In the genomic region with DNA sequence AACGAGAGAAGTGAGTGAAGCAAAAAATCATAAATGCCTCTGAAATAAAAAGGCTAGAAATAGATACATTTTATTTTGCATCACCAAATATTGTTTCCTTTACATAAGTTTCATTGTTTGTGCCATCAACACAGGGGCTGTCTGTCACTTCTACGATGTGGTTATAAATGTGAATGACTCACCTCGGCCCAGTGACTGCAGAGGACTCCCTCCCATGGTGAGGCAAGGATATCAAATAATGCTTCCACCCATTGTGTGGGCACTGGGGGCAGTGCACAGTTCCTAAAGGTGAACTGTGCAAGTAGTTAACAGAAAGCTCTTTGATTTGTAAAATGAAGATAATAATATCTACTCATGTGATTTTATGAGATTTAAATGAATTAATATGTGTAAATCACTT, we compare ENCODE assay signal across 3 cellular contexts.
A peak's percentile ranks its signal among the peaks of the same experiment; 100 is the strongest.
TF ChIP-seq lines count a peak whose summit lies in the region.

No MANE protein-coding gene starts in this region.

TF ChIP-seq in SK-N-SH, 30 proteins besides CTCF, POLR2A, EP300 and RAD21:
- TF ChIP-seq, protein P1, sequence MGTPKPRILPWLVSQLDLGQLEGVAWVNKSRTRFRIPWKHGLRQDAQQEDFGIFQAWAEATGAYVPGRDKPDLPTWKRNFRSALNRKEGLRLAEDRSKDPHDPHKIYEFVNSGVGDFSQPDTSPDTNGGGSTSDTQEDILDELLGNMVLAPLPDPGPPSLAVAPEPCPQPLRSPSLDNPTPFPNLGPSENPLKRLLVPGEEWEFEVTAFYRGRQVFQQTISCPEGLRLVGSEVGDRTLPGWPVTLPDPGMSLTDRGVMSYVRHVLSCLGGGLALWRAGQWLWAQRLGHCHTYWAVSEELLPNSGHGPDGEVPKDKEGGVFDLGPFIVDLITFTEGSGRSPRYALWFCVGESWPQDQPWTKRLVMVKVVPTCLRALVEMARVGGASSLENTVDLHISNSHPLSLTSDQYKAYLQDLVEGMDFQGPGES (IDR thresholded peaks at IDR 0.05; ENCODE audit: low read depth, low read length), result no peak
- no peak for TF ChIP-seq MXI1 (IDR thresholded peaks at IDR 0.05; ENCODE audit: low read depth, low read length)
- TF ChIP-seq FOSL2 (IDR thresholded peaks at IDR 0.05; ENCODE audit: borderline replicate concordance, low read depth), result 0 out of 2 replicates have a peak, but pooled peaks have one; percentile 4
- TF ChIP-seq NFIC (IDR thresholded peaks at IDR 0.05; ENCODE audit: borderline replicate concordance), result no peak
- TF ChIP-seq, protein P2, sequence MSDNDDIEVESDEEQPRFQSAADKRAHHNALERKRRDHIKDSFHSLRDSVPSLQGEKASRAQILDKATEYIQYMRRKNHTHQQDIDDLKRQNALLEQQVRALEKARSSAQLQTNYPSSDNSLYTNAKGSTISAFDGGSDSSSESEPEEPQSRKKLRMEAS (IDR thresholded peaks at IDR 0.05; ENCODE audit: low read depth), result no peak

TF ChIP-seq in SK-N-SH treated with all-trans-retinoic acid at 6 μM for 48 hours, 23 proteins besides CTCF, POLR2A, EP300 and RAD21 (continued from another document):
- TF ChIP-seq ZFP30 (CRISPR knock-in tag; IDR thresholded peaks at IDR 0.05) (no peak), RARB (CRISPR knock-in tag; IDR thresholded peaks at IDR 0.05) (no peak), ZNF8 (CRISPR knock-in tag; IDR thresholded peaks at IDR 0.05) (no peak), ZC3H10 (CRISPR knock-in tag; IDR thresholded peaks at IDR 0.05) (no peak), TCF4 (CRISPR knock-in tag; IDR thresholded peaks at IDR 0.05; ENCODE audit: borderline replicate concordance) (no peak), ISL1 (CRISPR knock-in tag; IDR thresholded peaks at IDR 0.05) (no peak), CSDC2 (CRISPR knock-in tag; IDR thresholded peaks at IDR 0.05) (no peak), ZNF70 (CRISPR knock-in tag; IDR thresholded peaks at IDR 0.05) (no peak), TOX (CRISPR knock-in tag; IDR thresholded peaks at IDR 0.05; ENCODE audit: borderline replicate concordance) (no peak)
- TF ChIP-seq, protein P3, sequence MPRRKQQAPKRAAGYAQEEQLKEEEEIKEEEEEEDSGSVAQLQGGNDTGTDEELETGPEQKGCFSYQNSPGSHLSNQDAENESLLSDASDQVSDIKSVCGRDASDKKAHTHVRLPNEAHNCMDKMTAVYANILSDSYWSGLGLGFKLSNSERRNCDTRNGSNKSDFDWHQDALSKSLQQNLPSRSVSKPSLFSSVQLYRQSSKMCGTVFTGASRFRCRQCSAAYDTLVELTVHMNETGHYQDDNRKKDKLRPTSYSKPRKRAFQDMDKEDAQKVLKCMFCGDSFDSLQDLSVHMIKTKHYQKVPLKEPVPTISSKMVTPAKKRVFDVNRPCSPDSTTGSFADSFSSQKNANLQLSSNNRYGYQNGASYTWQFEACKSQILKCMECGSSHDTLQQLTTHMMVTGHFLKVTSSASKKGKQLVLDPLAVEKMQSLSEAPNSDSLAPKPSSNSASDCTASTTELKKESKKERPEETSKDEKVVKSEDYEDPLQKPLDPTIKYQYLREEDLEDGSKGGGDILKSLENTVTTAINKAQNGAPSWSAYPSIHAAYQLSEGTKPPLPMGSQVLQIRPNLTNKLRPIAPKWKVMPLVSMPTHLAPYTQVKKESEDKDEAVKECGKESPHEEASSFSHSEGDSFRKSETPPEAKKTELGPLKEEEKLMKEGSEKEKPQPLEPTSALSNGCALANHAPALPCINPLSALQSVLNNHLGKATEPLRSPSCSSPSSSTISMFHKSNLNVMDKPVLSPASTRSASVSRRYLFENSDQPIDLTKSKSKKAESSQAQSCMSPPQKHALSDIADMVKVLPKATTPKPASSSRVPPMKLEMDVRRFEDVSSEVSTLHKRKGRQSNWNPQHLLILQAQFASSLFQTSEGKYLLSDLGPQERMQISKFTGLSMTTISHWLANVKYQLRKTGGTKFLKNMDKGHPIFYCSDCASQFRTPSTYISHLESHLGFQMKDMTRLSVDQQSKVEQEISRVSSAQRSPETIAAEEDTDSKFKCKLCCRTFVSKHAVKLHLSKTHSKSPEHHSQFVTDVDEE (CRISPR knock-in tag; IDR thresholded peaks at IDR 0.05), result no peak

TF ChIP-seq in GM12878, 131 proteins besides CTCF, POLR2A, EP300 and RAD21 (continued from another document):
- TF ChIP-seq, protein P4, sequence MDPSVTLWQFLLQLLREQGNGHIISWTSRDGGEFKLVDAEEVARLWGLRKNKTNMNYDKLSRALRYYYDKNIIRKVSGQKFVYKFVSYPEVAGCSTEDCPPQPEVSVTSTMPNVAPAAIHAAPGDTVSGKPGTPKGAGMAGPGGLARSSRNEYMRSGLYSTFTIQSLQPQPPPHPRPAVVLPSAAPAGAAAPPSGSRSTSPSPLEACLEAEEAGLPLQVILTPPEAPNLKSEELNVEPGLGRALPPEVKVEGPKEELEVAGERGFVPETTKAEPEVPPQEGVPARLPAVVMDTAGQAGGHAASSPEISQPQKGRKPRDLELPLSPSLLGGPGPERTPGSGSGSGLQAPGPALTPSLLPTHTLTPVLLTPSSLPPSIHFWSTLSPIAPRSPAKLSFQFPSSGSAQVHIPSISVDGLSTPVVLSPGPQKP (IDR thresholded peaks at IDR 0.05; ENCODE audit: low read depth, low read length), result no peak
- TF ChIP-seq YY1 (IDR thresholded peaks at IDR 0.05; ENCODE audit: low read depth, low read length) (no peak), RFX5 (IDR thresholded peaks at IDR 0.05; ENCODE audit: low read depth, low read length) (no peak), ZSCAN29 (IDR thresholded peaks at IDR 0.05) (no peak), HDAC2 (IDR thresholded peaks at IDR 0.05) (no peak), CREM (IDR thresholded peaks at IDR 0.05; ENCODE audit: low read depth) (no peak), NFYA (IDR thresholded peaks at IDR 0.05; ENCODE audit: borderline replicate concordance, low read depth, low read length) (no peak), ZNF207 (IDR thresholded peaks at IDR 0.05; ENCODE audit: borderline replicate concordance) (no peak), SMAD5 (IDR thresholded peaks at IDR 0.05; ENCODE audit: low read depth) (no peak), KLF5 (IDR thresholded peaks at IDR 0.05; ENCODE audit: partially characterized antibody) (no peak), NR2C1 (IDR thresholded peaks at IDR 0.05) (no peak), RB1 (IDR thresholded peaks at IDR 0.05; ENCODE audit: borderline replicate concordance) (no peak), NBN (IDR thresholded peaks at IDR 0.05) (no peak), CBX3 (IDR thresholded peaks at IDR 0.05; ENCODE audit: borderline replicate concordance, low read depth) (no peak)
- TF ChIP-seq, protein P5, sequence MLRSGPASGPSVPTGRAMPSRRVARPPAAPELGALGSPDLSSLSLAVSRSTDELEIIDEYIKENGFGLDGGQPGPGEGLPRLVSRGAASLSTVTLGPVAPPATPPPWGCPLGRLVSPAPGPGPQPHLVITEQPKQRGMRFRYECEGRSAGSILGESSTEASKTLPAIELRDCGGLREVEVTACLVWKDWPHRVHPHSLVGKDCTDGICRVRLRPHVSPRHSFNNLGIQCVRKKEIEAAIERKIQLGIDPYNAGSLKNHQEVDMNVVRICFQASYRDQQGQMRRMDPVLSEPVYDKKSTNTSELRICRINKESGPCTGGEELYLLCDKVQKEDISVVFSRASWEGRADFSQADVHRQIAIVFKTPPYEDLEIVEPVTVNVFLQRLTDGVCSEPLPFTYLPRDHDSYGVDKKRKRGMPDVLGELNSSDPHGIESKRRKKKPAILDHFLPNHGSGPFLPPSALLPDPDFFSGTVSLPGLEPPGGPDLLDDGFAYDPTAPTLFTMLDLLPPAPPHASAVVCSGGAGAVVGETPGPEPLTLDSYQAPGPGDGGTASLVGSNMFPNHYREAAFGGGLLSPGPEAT (IDR thresholded peaks at IDR 0.05; ENCODE audit: low read depth), result no peak
- TF ChIP-seq, protein P6, sequence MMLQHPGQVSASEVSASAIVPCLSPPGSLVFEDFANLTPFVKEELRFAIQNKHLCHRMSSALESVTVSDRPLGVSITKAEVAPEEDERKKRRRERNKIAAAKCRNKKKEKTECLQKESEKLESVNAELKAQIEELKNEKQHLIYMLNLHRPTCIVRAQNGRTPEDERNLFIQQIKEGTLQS (IDR thresholded peaks at IDR 0.05; ENCODE audit: borderline replicate concordance, extremely low read depth, low read depth, low read length), result no peak
- TF ChIP-seq, protein P7, sequence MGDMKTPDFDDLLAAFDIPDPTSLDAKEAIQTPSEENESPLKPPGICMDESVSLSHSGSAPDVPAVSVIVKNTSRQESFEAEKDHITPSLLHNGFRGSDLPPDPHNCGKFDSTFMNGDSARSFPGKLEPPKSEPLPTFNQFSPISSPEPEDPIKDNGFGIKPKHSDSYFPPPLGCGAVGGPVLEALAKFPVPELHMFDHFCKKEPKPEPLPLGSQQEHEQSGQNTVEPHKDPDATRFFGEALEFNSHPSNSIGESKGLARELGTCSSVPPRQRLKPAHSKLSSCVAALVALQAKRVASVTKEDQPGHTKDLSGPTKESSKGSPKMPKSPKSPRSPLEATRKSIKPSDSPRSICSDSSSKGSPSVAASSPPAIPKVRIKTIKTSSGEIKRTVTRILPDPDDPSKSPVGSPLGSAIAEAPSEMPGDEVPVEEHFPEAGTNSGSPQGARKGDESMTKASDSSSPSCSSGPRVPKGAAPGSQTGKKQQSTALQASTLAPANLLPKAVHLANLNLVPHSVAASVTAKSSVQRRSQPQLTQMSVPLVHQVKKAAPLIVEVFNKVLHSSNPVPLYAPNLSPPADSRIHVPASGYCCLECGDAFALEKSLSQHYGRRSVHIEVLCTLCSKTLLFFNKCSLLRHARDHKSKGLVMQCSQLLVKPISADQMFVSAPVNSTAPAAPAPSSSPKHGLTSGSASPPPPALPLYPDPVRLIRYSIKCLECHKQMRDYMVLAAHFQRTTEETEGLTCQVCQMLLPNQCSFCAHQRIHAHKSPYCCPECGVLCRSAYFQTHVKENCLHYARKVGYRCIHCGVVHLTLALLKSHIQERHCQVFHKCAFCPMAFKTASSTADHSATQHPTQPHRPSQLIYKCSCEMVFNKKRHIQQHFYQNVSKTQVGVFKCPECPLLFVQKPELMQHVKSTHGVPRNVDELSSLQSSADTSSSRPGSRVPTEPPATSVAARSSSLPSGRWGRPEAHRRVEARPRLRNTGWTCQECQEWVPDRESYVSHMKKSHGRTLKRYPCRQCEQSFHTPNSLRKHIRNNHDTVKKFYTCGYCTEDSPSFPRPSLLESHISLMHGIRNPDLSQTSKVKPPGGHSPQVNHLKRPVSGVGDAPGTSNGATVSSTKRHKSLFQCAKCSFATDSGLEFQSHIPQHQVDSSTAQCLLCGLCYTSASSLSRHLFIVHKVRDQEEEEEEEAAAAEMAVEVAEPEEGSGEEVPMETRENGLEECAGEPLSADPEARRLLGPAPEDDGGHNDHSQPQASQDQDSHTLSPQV (IDR thresholded peaks at IDR 0.05), result no peak
- TF ChIP-seq, protein P8, sequence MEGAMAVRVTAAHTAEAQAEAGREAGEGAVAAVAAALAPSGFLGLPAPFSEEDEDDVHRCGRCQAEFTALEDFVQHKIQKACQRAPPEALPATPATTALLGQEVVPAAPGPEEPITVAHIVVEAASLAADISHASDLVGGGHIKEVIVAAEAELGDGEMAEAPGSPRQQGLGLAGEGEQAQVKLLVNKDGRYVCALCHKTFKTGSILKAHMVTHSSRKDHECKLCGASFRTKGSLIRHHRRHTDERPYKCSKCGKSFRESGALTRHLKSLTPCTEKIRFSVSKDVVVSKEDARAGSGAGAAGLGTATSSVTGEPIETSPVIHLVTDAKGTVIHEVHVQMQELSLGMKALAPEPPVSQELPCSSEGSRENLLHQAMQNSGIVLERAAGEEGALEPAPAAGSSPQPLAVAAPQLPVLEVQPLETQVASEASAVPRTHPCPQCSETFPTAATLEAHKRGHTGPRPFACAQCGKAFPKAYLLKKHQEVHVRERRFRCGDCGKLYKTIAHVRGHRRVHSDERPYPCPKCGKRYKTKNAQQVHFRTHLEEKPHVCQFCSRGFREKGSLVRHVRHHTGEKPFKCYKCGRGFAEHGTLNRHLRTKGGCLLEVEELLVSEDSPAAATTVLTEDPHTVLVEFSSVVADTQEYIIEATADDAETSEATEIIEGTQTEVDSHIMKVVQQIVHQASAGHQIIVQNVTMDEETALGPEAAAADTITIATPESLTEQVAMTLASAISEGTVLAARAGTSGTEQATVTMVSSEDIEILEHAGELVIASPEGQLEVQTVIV (IDR thresholded peaks at IDR 0.05; ENCODE audit: borderline replicate concordance, partially characterized antibody), result no peak
- TF ChIP-seq, protein P9, sequence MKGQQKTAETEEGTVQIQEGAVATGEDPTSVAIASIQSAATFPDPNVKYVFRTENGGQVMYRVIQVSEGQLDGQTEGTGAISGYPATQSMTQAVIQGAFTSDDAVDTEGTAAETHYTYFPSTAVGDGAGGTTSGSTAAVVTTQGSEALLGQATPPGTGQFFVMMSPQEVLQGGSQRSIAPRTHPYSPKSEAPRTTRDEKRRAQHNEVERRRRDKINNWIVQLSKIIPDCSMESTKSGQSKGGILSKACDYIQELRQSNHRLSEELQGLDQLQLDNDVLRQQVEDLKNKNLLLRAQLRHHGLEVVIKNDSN (IDR thresholded peaks at IDR 0.05; ENCODE audit: borderline replicate concordance, extremely low read length, insufficient read depth, low read depth, low read length), result no peak
